In genomic region chr15:63364293-63365003, GRCh38 we compare ENCODE assay signal across 23 cellular contexts. TPM values are rescaled to one million over a fixed set of nuclear protein-coding genes. Genes with fewer than 3 reads are reported as not detected.
A peak's percentile ranks its signal among the peaks of the same experiment; 100 is the strongest.
DNase-seq lines count a peak whose midpoint lies in the region; ATAC-seq and TF ChIP-seq lines count a peak whose summit lies in the region.
"Had no signal": no experiment of that assay in that cellular context is flagged by ENCODE, and none has a peak within 500 bp of the region (broad histone marks: within the 10 kb centered on the region; RNA-seq: fewer than 3 reads in every experiment).

No MANE protein-coding gene starts in this region.

- peak overlapping the region; percentile 44 for H3K27ac ChIP-seq in left ventricle myocardium inferior (replicated peaks)
- no peak overlapping the region for H3K27ac ChIP-seq in gastrocnemius medialis
- H3K27ac ChIP-seq: cardiac muscle cell, spleen, thyroid gland, WERI-Rb-1 had no signal

- H3K27me3 ChIP-seq in H7 (ENCODE audit: control insufficient read depth, insufficient read depth, low read length) (no peaks in the 10 kb centered on the region), left ventricle myocardium inferior (ENCODE audit: low read depth) (no peaks in the 10 kb centered on the region), gastrocnemius medialis (no peaks in the 10 kb centered on the region)
- H3K27me3 ChIP-seq: spleen, thyroid gland had no signal

- H3K9me3 ChIP-seq in left ventricle myocardium inferior (replicated peaks) (no peaks in the 10 kb centered on the region), gastrocnemius medialis (no peaks in the 10 kb centered on the region)
- H3K9me3 ChIP-seq: spleen, thyroid gland had no signal

- TF ChIP-seq POLR2A in gastrocnemius medialis (IDR thresholded peaks at IDR 0.05): no peak

- no peak overlapping the region for H3K27ac Mint-ChIP-seq in activated T-helper 17 cell treated with anti-CD3 and anti-CD28 coated beads, Interleukin-2, amount 50 U/mL, for 72 hours
- H3K27ac Mint-ChIP-seq: activated CD4-positive, alpha-beta T cell treated with anti-CD3 and anti-CD28 coated beads, Interleukin-2, amount 10 ng/mL, durations not matched to agents 24 days and 14 days; activated T-cell treated with anti-CD3 and anti-CD28 coated beads, Interleukin-2, amount 50 U/mL, for 72 hours had no signal

- no peaks in the 10 kb centered on the region for H3K9me3 Mint-ChIP-seq in activated T-helper 17 cell treated with anti-CD3 and anti-CD28 coated beads, Interleukin-2, amount 50 U/mL, for 72 hours
- H3K9me3 Mint-ChIP-seq: activated CD4-positive, alpha-beta T cell treated with anti-CD3 and anti-CD28 coated beads, Interleukin-2, amount 10 ng/mL, durations not matched to agents 24 days and 14 days; activated T-cell treated with anti-CD3 and anti-CD28 coated beads, Interleukin-2, amount 50 U/mL, for 72 hours had no signal

- H3K27me3 Mint-ChIP-seq in activated T-helper 17 cell treated with anti-CD3 and anti-CD28 coated beads, Interleukin-2, amount 50 U/mL, for 72 hours: peaks cover 8% of the 10 kb centered on the region

- H3K36me3 ChIP-seq in H7 (replicated peaks; ENCODE audit: control insufficient read depth, insufficient read depth, low read length): no peaks in the 10 kb centered on the region
- H3K36me3 ChIP-seq in left ventricle myocardium inferior: no peaks in the 10 kb centered on the region
- H3K36me3 ChIP-seq in gastrocnemius medialis: no peaks in the 10 kb centered on the region
- H3K36me3 ChIP-seq: cardiac muscle cell, spleen, thyroid gland, WERI-Rb-1 had no signal

- peaks cover 29% of the 10 kb centered on the region for H3K4me1 ChIP-seq in left ventricle myocardium inferior
- H3K4me1 ChIP-seq in gastrocnemius medialis: peaks cover 23 to 29% of the 10 kb centered on the region in 2 donors

- DNase-seq in H7: peak; percentile 4
- no peak for DNase-seq in left ventricle myocardium inferior
- DNase-seq in gastrocnemius medialis: no peak
- no peak for DNase-seq in NOMO-1 (lab: John Stamatoyannopoulos, UW; ENCODE audit: unreplicated experiment in 2 of 2)
- DNase-seq: activated CD4-positive, alpha-beta T cell treated with anti-CD3 and anti-CD28 coated beads, Interleukin-2, amount 10 ng/mL, durations not matched to agents 24 days and 14 days; activated naive CD4-positive, alpha-beta T cell treated with anti-CD3 and anti-CD28 coated beads, Interleukin-2, amount 50 U/mL, for 16 hours; activated T-cell treated with anti-CD3 and anti-CD28 coated beads, Interleukin-2, amount 50 U/mL, for 72 hours; dermis blood vessel endothelial cell; Kasumi-1; kidney glomerular epithelial cell; mammary epithelial cell; NCI-H187 treated with DMSO at 0.1 percent for 48 hours; NCI-H2227 treated with DMSO at 0.1 percent for 48 hours; RPMI8226; spleen; stimulated activated CD4-positive, alpha-beta T cell treated with anti-CD3 and anti-CD28 coated beads, Interleukin-4, amount 100 ng/mL, for 1 hour; stimulated activated naive CD4-positive, alpha-beta T cell; thyroid gland; WERI-Rb-1 had no signal

- ATAC-seq in SK-N-SH treated with all-trans-retinoic acid at 6 μM for 48 hours (peak; percentile 17), gastrocnemius medialis (peak; percentile 96 to 97), GM19023 (IDR thresholded peaks at IDR 0.05; ENCODE audit: unreplicated experiment) (no peak)
- no peak for ATAC-seq in activated T-helper 17 cell treated with anti-CD3 and anti-CD28 coated beads, Interleukin-2, amount 50 U/mL, for 72 hours (replicated peaks)
- ATAC-seq: activated T-cell treated with anti-CD3 and anti-CD28 coated beads, Interleukin-2, amount 50 U/mL, for 72 hours had no signal

- no peaks in the 10 kb centered on the region for H3K4me1 Mint-ChIP-seq in activated T-helper 17 cell treated with anti-CD3 and anti-CD28 coated beads, Interleukin-2, amount 50 U/mL, for 72 hours

- intact Hi-C loops in left ventricle myocardium inferior (cut with micrococcal nuclease) (no loop called here), gastrocnemius medialis (cut with DNase I; ENCODE audit: low total_unique reads) (no loop called here)

- no peaks in the 10 kb centered on the region for H3K36me3 Mint-ChIP-seq in activated T-helper 17 cell treated with anti-CD3 and anti-CD28 coated beads, Interleukin-2, amount 50 U/mL, for 72 hours (ENCODE audit: low read depth)

- in situ Hi-C loops in gastrocnemius medialis (cut with MboI; ENCODE audit: low sequenced_read_pairs in 4 of 4): no loop called here

- no peak overlapping the region for H3K4me3 Mint-ChIP-seq in activated T-helper 17 cell treated with anti-CD3 and anti-CD28 coated beads, Interleukin-2, amount 50 U/mL, for 72 hours
- H3K4me3 Mint-ChIP-seq: activated CD4-positive, alpha-beta T cell treated with anti-CD3 and anti-CD28 coated beads, Interleukin-2, amount 10 ng/mL, durations not matched to agents 24 days and 14 days; activated T-cell treated with anti-CD3 and anti-CD28 coated beads, Interleukin-2, amount 50 U/mL, for 72 hours had no signal

- TF ChIP-seq CTCF in left ventricle myocardium inferior (IDR thresholded peaks at IDR 0.05; ENCODE audit: borderline replicate concordance) (no peak), gastrocnemius medialis (IDR thresholded peaks at IDR 0.05 in 4 of 5, conservative IDR thresholded peaks at IDR 0.05 in 1 of 5) (no peak)

- H3K4me3 ChIP-seq in H7 (ENCODE audit: insufficient read depth, low read depth, low read length): no peak overlapping the region
- H3K4me3 ChIP-seq in left ventricle myocardium inferior: no peak overlapping the region
- H3K4me3 ChIP-seq in gastrocnemius medialis: no peak overlapping the region
- H3K4me3 ChIP-seq: cardiac muscle cell, spleen, thyroid gland had no signal

TF ChIP-seq in SK-N-SH treated with all-trans-retinoic acid at 6 μM for 48 hours, 23 proteins besides CTCF, POLR2A, EP300 and RAD21:
- TF ChIP-seq ARNTL (CRISPR knock-in tag; IDR thresholded peaks at IDR 0.05; ENCODE audit: borderline replicate concordance, low read depth): no peak
- TF ChIP-seq, protein P1, sequence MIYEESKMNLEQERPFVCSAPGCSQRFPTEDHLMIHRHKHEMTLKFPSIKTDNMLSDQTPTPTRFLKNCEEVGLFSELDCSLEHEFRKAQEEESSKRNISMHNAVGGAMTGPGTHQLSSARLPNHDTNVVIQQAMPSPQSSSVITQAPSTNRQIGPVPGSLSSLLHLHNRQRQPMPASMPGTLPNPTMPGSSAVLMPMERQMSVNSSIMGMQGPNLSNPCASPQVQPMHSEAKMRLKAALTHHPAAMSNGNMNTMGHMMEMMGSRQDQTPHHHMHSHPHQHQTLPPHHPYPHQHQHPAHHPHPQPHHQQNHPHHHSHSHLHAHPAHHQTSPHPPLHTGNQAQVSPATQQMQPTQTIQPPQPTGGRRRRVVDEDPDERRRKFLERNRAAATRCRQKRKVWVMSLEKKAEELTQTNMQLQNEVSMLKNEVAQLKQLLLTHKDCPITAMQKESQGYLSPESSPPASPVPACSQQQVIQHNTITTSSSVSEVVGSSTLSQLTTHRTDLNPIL (CRISPR knock-in tag; IDR thresholded peaks at IDR 0.05; ENCODE audit: low read depth): no peak

RNA-seq across cellular contexts. Expression of gene CA12, which starts 17.2 kb away (rescaled TPM):
- 0.70 and 1.9 TPM in 2 replicates for total RNA-seq in H7 (2014; rRNA removed; shearing (Covaris generic))
- 0.25 TPM for total RNA-seq in left ventricle myocardium inferior
- total RNA-seq in gastrocnemius medialis: 1 to 10 TPM in 1 of 4 donors, under 1 TPM in 1, not detected in 2; 0.10 to 1.7 TPM
- total RNA-seq in activated T-helper 17 cell treated with anti-CD3 and anti-CD28 coated beads, Interleukin-2, amount 50 U/mL, for 72 hours: 1 to 10 TPM in 1 of 2 donors, under 1 TPM in 1; 0.15 to 1.0 TPM

Comparison
In these comparisons a context has a peak if more than half of its experiments do, and no peak if none do; other contexts are left out.
1. ATAC-seq: peak in SK-N-SH treated with all-trans-retinoic acid at 6 μM for 48 hours (single experiment) and gastrocnemius medialis (2 of 2); none in GM19023 (single experiment) and activated T-helper 17 cell treated with anti-CD3 and anti-CD28 coated beads, Interleukin-2, amount 50 U/mL, for 72 hours (single experiment).